ENCODE assay signal across 14 cellular contexts in genomic region chr10:75293456-75293840, GRCh38. TPM values are rescaled to one million over a fixed set of nuclear protein-coding genes. Genes with fewer than 3 reads are reported as not detected.
DNase-seq lines count a peak whose midpoint lies in the region; ATAC-seq, FAIRE-seq and TF ChIP-seq lines count a peak whose summit lies in the region.
"Had no signal": no experiment of that assay in that cellular context is flagged by ENCODE, and none has a peak within 500 bp of the region (broad histone marks: within the 10 kb centered on the region; RNA-seq: fewer than 3 reads in every experiment).

No MANE protein-coding gene starts in this region.

- POLR2A ChIA-PET in MCF 10A (lab: Yijun Ruan, JAX) (no interaction called here), A673 (lab: Charles Lee; ENCODE audit: low non-redundant PET) (no interaction called here)

- H3K4me1 ChIP-seq in breast epithelium = no peaks in the 10 kb centered on the region
- H3K4me1 ChIP-seq in A673 (ENCODE audit: insufficient read depth, low read length, poor library complexity, severe bottlenecking) = peaks cover 6% of the 10 kb centered on the region

- CTCF ChIA-PET in MCF 10A (lab: Yijun Ruan, JAX) = interaction anchor here (0.7 to 3.4 kb wide), 3 partner anchors 63 to 1169 kb away, joined by 3 to 8 read pairs (median 4); no protein-coding TSS in a partner anchor
- CTCF ChIA-PET in A673 (lab: Charles Lee) = no interaction called here

- no peaks in the 10 kb centered on the region for H3K36me3 ChIP-seq in breast epithelium
- H3K36me3 ChIP-seq in WERI-Rb-1 = no peaks in the 10 kb centered on the region
- H3K36me3 ChIP-seq in A673 (ENCODE audit: insufficient read depth, low read length, poor library complexity, severe bottlenecking) = no peaks in the 10 kb centered on the region
- H3K36me3 ChIP-seq: neutrophil had no signal

- H3K27ac Mint-ChIP-seq in MCF 10A (ENCODE audit: low read depth, unreplicated experiment) (no peak overlapping the region), natural killer cell (no peak overlapping the region)
- H3K27ac Mint-ChIP-seq: activated T-helper 17 cell treated with anti-CD3 and anti-CD28 coated beads, Interleukin-2, amount 50 U/mL, for 72 hours had no signal

- H3K9me3 Mint-ChIP-seq in MCF 10A (ENCODE audit: unreplicated experiment) (peaks cover 9% of the 10 kb centered on the region), natural killer cell (no peaks in the 10 kb centered on the region)

- ATAC-seq in natural killer cell (no peak), GM21528 (IDR thresholded peaks at IDR 0.05; ENCODE audit: low FRiP score, unreplicated experiment) (no peak)
- ATAC-seq: activated T-helper 17 cell treated with anti-CD3 and anti-CD28 coated beads, Interleukin-2, amount 50 U/mL, for 72 hours had no signal

- H3K27me3 Mint-ChIP-seq in MCF 10A (ENCODE audit: insufficient read depth, unreplicated experiment) (no peaks in the 10 kb centered on the region), natural killer cell (ENCODE audit: low read depth in 2 of 2) (peaks cover 6 to 8% of the 10 kb centered on the region in 2 donors)

- intact Hi-C loops in breast epithelium (cut with DNase I; ENCODE audit: low total_unique reads) (no loop called here), MCF 10A (cut with micrococcal nuclease) (no loop called here), natural killer cell (cut with micrococcal nuclease) (no loop called here), A673 (cut with micrococcal nuclease; ENCODE audit: unreplicated experiment) (no loop called here)

- H3K9me3 ChIP-seq in breast epithelium (peaks cover 0 to 5% of the 10 kb centered on the region in 2 donors), WERI-Rb-1 (ENCODE audit: severe bottlenecking) (peaks cover 3% of the 10 kb centered on the region), A673 (ENCODE audit: low read depth, low read length, poor library complexity, severe bottlenecking) (no peaks in the 10 kb centered on the region)
- H3K9me3 ChIP-seq: neutrophil had no signal

- BruUV-seq in MCF 10A (replicated peaks; lab: Mats Ljungman, UMichigan) (no TSS peak), A673 (replicated peaks; lab: Mats Ljungman, UMichigan) (no TSS peak)

- no peak for DNase-seq in breast epithelium (ENCODE audit: low spot score in 2 of 2)
- DNase-seq in MCF 10A (ENCODE audit: unreplicated experiment) = no peak
- DNase-seq in WERI-Rb-1 = peak; percentile 90
- no peak for DNase-seq in natural killer cell
- DNase-seq in urothelium cell line (ENCODE audit: low spot score) = no peak
- DNase-seq in activated CD8-positive, alpha-beta memory T cell treated with anti-CD3 and anti-CD28 coated beads for 24 hours = no peak
- no peak for DNase-seq in A673 (ENCODE audit: low spot score)
- DNase-seq: effector memory CD4-positive, alpha-beta T cell; NCI-H146 had no signal

- H3K4me3 ChIP-seq in breast epithelium = no peak overlapping the region
- H3K4me3 ChIP-seq in WERI-Rb-1 (ENCODE audit: low read depth, low read length) = no peak overlapping the region
- H3K4me3 ChIP-seq in A673 (ENCODE audit: low read depth, low read length, poor library complexity, severe bottlenecking) = no peak overlapping the region

- no peak for TF ChIP-seq CTCF in breast epithelium (IDR thresholded peaks at IDR 0.05)
- no peak for TF ChIP-seq CTCF in MCF 10A (IDR thresholded peaks at IDR 0.05; ENCODE audit: unreplicated experiment)
- TF ChIP-seq CTCF in WERI-Rb-1 (IDR thresholded peaks at IDR 0.05; ENCODE audit: low read depth, low read length) = no peak
- no peak for TF ChIP-seq CTCF in natural killer cell (IDR thresholded peaks at IDR 0.05)
- TF ChIP-seq CTCF in A673 (conservative IDR thresholded peaks at IDR 0.05; ENCODE audit: low read depth, low read length) = no peak

- peak; percentile 91 for FAIRE-seq in urothelium cell line (lab: Jason Lieb, UNC)
- FAIRE-seq: GM19239 had no signal

- H3K4me1 Mint-ChIP-seq in MCF 10A (ENCODE audit: insufficient read depth, unreplicated experiment) = no peaks in the 10 kb centered on the region
- H3K4me1 Mint-ChIP-seq in natural killer cell = peaks cover 0 to 6% of the 10 kb centered on the region in 2 donors
- H3K4me1 Mint-ChIP-seq: activated T-helper 17 cell treated with anti-CD3 and anti-CD28 coated beads, Interleukin-2, amount 50 U/mL, for 72 hours had no signal

- H3K4me3 Mint-ChIP-seq in MCF 10A (ENCODE audit: unreplicated experiment) (no peak overlapping the region), natural killer cell (peak overlapping the region; percentile 57)
- H3K4me3 Mint-ChIP-seq: activated T-helper 17 cell treated with anti-CD3 and anti-CD28 coated beads, Interleukin-2, amount 50 U/mL, for 72 hours had no signal

- H3K27me3 ChIP-seq in breast epithelium (no peaks in the 10 kb centered on the region), WERI-Rb-1 (ENCODE audit: insufficient read depth, low read depth, severe bottlenecking) (no peaks in the 10 kb centered on the region), A673 (replicated peaks; ENCODE audit: insufficient read depth, low read depth, low read length, poor library complexity) (peaks cover 55% of the 10 kb centered on the region)

- H3K36me3 Mint-ChIP-seq in MCF 10A (ENCODE audit: insufficient read depth, unreplicated experiment) = no peaks in the 10 kb centered on the region
- H3K36me3 Mint-ChIP-seq in natural killer cell = no peaks in the 10 kb centered on the region

- no peak for TF ChIP-seq POLR2A in breast epithelium (IDR thresholded peaks at IDR 0.05)

- H3K27ac ChIP-seq in breast epithelium (peak overlapping the region; percentile 87 to 91), WERI-Rb-1 (peak overlapping the region; percentile 89), A673 (ENCODE audit: low read depth, low read length, poor library complexity, severe bottlenecking) (no peak overlapping the region)
- H3K27ac ChIP-seq: KMS-11, neutrophil had no signal

RNA-seq across cellular contexts. Expression of gene COMTD1, which starts 57.7 kb away (rescaled TPM):
- total RNA-seq in breast epithelium = 10 to 100 TPM; 21.0 to 28.5 (median 21.7) TPM
- 18.3 and 34.3 TPM in 2 replicates for total RNA-seq in MCF 10A (2022)
- 10 to 100 TPM; 19.9 to 25.1 (median 20.1) TPM for total RNA-seq in natural killer cell
- total RNA-seq in A673 (2021) = 3.4 and 3.8 TPM in 2 replicates
